Comparison of ENCODE assay signal across 1 cellular context in genomic region chr19:17379221-17379631, GRCh38.
TF ChIP-seq lines count a peak whose summit lies in the region.

No MANE protein-coding gene starts in this region.

TF ChIP-seq in endothelial cell of umbilical vein, 7 proteins besides CTCF, POLR2A, EP300 and RAD21:
- TF ChIP-seq FOS (IDR thresholded peaks at IDR 0.05; ENCODE audit: borderline replicate concordance, insufficient read depth, low read length) (no peak), MYC (IDR thresholded peaks at IDR 0.05; ENCODE audit: low read depth, low read length) (no peak), GATA2 (IDR thresholded peaks at IDR 0.05; ENCODE audit: insufficient read depth, insufficient read length, low read depth, low read length) (no peak), JUN (IDR thresholded peaks at IDR 0.05; ENCODE audit: borderline replicate concordance, insufficient read depth, insufficient read length, low read depth) (no peak), MAX (IDR thresholded peaks at IDR 0.05; ENCODE audit: insufficient read depth, insufficient read length) (no peak), POLR2AphosphoS5 (IDR thresholded peaks at IDR 0.05; ENCODE audit: insufficient read depth, low read depth, low read length) (no peak), EZH2 (IDR thresholded peaks at IDR 0.05; ENCODE audit: borderline replicate concordance, low read depth, low read length, severe bottlenecking) (no peak)
